Comparison of ENCODE assay signal across 10 cellular contexts in the genomic region with DNA sequence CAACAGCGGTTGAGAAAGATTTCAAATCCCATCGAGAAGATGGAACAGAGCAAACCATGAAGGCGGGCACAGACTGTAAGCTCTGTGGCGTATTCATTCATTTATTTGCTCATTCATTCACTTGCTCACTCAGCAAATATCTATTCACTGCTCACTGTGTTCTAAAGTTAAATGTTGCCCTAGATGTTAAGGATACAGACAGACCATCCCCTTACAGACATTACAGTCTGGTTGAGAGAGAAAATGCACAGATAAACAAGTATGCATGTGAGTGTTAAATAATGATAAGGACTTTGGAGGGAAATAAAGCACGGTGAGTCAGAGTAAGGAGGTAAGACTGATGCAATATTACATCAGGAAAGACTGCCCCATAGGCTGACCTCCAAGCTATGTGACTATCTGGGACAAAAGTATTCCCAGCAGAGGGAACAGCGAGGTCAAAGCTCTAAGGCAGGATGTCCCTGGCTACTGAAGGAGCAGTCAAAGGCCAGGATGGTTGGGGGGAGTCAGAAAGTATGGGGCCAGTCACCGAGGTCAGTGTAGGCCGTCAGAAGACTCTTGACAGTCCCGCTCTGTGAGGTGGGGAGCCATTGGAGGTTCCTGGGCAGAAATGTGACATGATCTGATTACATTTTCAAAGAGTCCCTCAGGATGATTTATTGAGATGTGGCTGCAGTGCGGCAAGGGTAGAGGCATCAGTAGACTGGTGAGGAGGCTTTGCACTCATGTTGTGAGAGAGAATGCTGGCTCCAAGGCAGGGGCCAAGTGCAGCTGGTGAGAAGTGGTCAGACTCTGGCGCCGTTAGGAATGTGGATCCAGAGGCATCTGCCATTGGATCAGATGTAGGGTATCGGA. TPM values are rescaled to one million over a fixed set of nuclear protein-coding genes. Genes with fewer than 3 reads are reported as not detected.
DNase-seq lines count a peak whose midpoint lies in the region; ATAC-seq, FAIRE-seq and TF ChIP-seq lines count a peak whose summit lies in the region.
"Had no signal": no experiment of that assay in that cellular context is flagged by ENCODE, and none has a peak within 500 bp of the region (broad histone marks: within the 10 kb centered on the region; RNA-seq: fewer than 3 reads in every experiment).

No MANE protein-coding gene starts in this region.

- peaks cover 59% of the 10 kb centered on the region for H3K4me1 ChIP-seq in SJSA1 (replicated peaks)
- peaks cover 55% of the 10 kb centered on the region for H3K4me1 ChIP-seq in osteoblast (ENCODE audit: insufficient read depth, low read length)

- H3K27ac ChIP-seq in SJSA1 (peak overlapping the region; percentile 93), osteoblast (ENCODE audit: low read depth, low read length) (peak overlapping the region; percentile 91)
- H3K27ac ChIP-seq: KMS-11 had no signal

- ATAC-seq in HG03108 (IDR thresholded peaks at IDR 0.05; ENCODE audit: unreplicated experiment), result no peak
- ATAC-seq: sciatic nerve had no signal

- no peaks in the 10 kb centered on the region for H4K20me1 ChIP-seq in osteoblast (ENCODE audit: insufficient read depth, low read length)

- H3K36me3 ChIP-seq in SJSA1 (peaks cover 3% of the 10 kb centered on the region; the same call in 1 of the 2 replicates), osteoblast (ENCODE audit: insufficient read depth, low read length) (no peaks in the 10 kb centered on the region)

- no peak overlapping the region for H3K4me3 ChIP-seq in SJSA1
- no peak overlapping the region for H3K4me3 ChIP-seq in fibroblast of mammary gland (ENCODE audit: control insufficient read depth, low read depth, low read length)
- no peak overlapping the region for H3K4me3 ChIP-seq in osteoblast (ENCODE audit: insufficient read depth, low read length)

- no peak for TF ChIP-seq POLR2A in GM12892 (IDR thresholded peaks at IDR 0.05; ENCODE audit: low read depth, low read length)

- peak overlapping the region; percentile 15 for H3K4me2 ChIP-seq in osteoblast (ENCODE audit: insufficient read depth, low read length)
- H3K4me2 ChIP-seq: KMS-11 had no signal

- no peak for TF ChIP-seq CTCF in fibroblast of mammary gland (conservative IDR thresholded peaks at IDR 0.05; ENCODE audit: control insufficient read depth, insufficient read depth, low read depth, low read length)
- TF ChIP-seq CTCF in osteoblast (IDR thresholded peaks at IDR 0.05; ENCODE audit: extremely low read depth, low read depth, low read length), result no peak

- H3K9me3 ChIP-seq in SJSA1 (replicated peaks) (no peaks in the 10 kb centered on the region), osteoblast (ENCODE audit: low read depth, low read length) (no peaks in the 10 kb centered on the region)

- DNase-seq in Daoy (ENCODE audit: low read depth) (peak; percentile 34), SJSA1 (ENCODE audit: low read depth in 1 of 2, low spot score in 2 of 2) (peak; percentile 35 to 60), fibroblast of mammary gland (ENCODE audit: low read depth) (peak; percentile 75), osteoblast (ENCODE audit: insufficient read length, low spot score, missing footprints) (peak; percentile 66), GM12892 (ENCODE audit: insufficient read length) (no peak)
- DNase-seq in activated effector memory CD4-positive, alpha-beta T cell treated with Interleukin-2 at 50 U/mL for 16 hours, result no peak
- no peak for DNase-seq in stimulated activated CD4-positive, alpha-beta T cell treated with anti-CD3 and anti-CD28 coated beads, Interleukin-4, amount 100 ng/mL, for 24 hours

- no peak overlapping the region for H2AFZ ChIP-seq in osteoblast (ENCODE audit: low read length)

- no peak for FAIRE-seq in GM12892 (lab: Jason Lieb, UNC)

- H3K79me2 ChIP-seq in osteoblast (ENCODE audit: insufficient read depth, low read length), result peaks cover 42% of the 10 kb centered on the region

- H3K27me3 ChIP-seq in SJSA1 (replicated peaks), result no peaks in the 10 kb centered on the region
- H3K27me3 ChIP-seq in osteoblast (ENCODE audit: insufficient read depth, low read length), result no peaks in the 10 kb centered on the region

RNA-seq across cellular contexts. Expression of a gene that starts 37.9 kb away (rescaled TPM):
- 30.4 and 33.2 TPM in 2 replicates for total RNA-seq in Daoy (2014; rRNA removed; shearing (Covaris generic))
- 37.8 and 62.8 TPM in 2 replicates for total RNA-seq in SJSA1 (2014; rRNA removed; shearing (Covaris generic))
- total RNA-seq in osteoblast, result 66.0 and 69.8 TPM in 2 replicates
- 6.4 TPM for polyA plus RNA-seq in GM12892 (2012; ENCODE audit: missing spikeins)

Comparison
In these comparisons a context has a peak if more than half of its experiments do, and no peak if none do; other contexts are left out.
1. DNase-seq: peak in Daoy (single experiment), SJSA1 (2 of 2), fibroblast of mammary gland (single experiment) and osteoblast (single experiment); none in activated effector memory CD4-positive, alpha-beta T cell treated with Interleukin-2 at 50 U/mL for 16 hours (single experiment), stimulated activated CD4-positive, alpha-beta T cell treated with anti-CD3 and anti-CD28 coated beads, Interleukin-4, amount 100 ng/mL, for 24 hours (single experiment) and GM12892 (single experiment).